ENCODE assay signal across 2 cellular contexts in the genomic region with DNA sequence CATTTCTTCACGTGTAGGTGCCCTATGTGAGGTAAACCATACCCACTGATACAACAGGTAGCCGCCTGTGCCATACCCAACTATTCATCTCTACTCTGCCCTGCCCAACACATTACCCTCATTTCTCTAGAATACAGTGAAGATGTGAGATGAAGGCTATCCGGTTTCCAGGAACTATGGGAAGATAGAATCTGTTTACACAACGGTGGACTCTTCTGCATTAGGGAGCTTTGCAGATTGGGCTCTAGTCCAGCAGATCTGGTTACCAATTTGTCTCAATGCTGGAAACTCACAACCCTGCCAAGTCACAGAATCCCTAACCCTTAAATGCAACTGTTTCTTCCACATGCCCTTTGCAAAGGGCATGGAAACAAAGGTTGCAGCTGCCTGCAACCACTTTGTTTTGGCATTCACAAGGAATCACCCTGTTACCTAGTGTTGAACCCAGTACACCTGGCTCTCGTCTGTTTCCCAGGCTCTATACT.
TF ChIP-seq lines count a peak whose summit lies in the region.

No MANE protein-coding gene starts in this region.

TF ChIP-seq in IMR-90, 13 proteins besides CTCF, POLR2A, EP300 and RAD21:
- TF ChIP-seq MAZ (IDR thresholded peaks at IDR 0.05; ENCODE audit: borderline replicate concordance, low read depth, low read length) (no peak), NFE2L2 (IDR thresholded peaks at IDR 0.05; ENCODE audit: low read depth, low read length) (no peak), BHLHE40 (IDR thresholded peaks at IDR 0.05; ENCODE audit: low read depth, low read length) (no peak), USF2 (IDR thresholded peaks at IDR 0.05; ENCODE audit: low read depth, low read length) (no peak), FOS (IDR thresholded peaks at IDR 0.05; ENCODE audit: low read depth, low read length) (no peak)

TF ChIP-seq in HepG2, 621 proteins besides CTCF, POLR2A, EP300 and RAD21:
- TF ChIP-seq ATRX (CRISPR knock-in tag; IDR thresholded peaks at IDR 0.05; ENCODE audit: borderline replicate concordance): no peak
- no peak for TF ChIP-seq DMAP1 (CRISPR knock-in tag; IDR thresholded peaks at IDR 0.05)
- TF ChIP-seq ZNF329 (CRISPR knock-in tag; IDR thresholded peaks at IDR 0.05; ENCODE audit: low read depth): no peak
- TF ChIP-seq, protein P1, sequence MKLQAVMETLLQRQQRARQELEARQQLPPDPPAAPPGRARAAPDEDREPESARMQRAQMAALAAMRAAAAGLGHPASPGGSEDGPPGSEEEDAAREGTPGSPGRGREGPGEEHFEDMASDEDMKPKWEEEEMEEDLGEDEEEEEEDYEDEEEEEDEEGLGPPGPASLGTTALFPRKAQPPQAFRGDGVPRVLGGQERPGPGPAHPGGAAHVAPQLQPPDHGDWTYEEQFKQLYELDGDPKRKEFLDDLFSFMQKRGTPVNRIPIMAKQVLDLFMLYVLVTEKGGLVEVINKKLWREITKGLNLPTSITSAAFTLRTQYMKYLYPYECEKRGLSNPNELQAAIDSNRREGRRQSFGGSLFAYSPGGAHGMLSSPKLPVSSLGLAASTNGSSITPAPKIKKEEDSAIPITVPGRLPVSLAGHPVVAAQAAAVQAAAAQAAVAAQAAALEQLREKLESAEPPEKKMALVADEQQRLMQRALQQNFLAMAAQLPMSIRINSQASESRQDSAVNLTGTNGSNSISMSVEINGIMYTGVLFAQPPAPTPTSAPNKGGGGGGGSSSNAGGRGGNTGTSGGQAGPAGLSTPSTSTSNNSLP (IDR thresholded peaks at IDR 0.05; ENCODE audit: low read depth, low read length): no peak
- TF ChIP-seq, protein P2, sequence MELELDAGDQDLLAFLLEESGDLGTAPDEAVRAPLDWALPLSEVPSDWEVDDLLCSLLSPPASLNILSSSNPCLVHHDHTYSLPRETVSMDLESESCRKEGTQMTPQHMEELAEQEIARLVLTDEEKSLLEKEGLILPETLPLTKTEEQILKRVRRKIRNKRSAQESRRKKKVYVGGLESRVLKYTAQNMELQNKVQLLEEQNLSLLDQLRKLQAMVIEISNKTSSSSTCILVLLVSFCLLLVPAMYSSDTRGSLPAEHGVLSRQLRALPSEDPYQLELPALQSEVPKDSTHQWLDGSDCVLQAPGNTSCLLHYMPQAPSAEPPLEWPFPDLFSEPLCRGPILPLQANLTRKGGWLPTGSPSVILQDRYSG (CRISPR knock-in tag; IDR thresholded peaks at IDR 0.05): no peak
- TF ChIP-seq ZBTB3 (CRISPR knock-in tag; IDR thresholded peaks at IDR 0.05; ENCODE audit: borderline replicate concordance, low read depth): no peak
- TF ChIP-seq, protein P3, sequence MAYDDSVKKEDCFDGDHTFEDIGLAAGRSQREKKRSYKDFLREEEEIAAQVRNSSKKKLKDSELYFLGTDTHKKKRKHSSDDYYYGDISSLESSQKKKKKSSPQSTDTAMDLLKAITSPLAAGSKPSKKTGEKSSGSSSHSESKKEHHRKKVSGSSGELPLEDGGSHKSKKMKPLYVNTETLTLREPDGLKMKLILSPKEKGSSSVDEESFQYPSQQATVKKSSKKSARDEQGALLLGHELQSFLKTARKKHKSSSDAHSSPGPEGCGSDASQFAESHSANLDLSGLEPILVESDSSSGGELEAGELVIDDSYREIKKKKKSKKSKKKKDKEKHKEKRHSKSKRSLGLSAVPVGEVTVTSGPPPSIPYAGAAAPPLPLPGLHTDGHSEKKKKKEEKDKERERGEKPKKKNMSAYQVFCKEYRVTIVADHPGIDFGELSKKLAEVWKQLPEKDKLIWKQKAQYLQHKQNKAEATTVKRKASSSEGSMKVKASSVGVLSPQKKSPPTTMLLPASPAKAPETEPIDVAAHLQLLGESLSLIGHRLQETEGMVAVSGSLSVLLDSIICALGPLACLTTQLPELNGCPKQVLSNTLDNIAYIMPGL (CRISPR knock-in tag; IDR thresholded peaks at IDR 0.05; ENCODE audit: borderline replicate concordance in 1 of 2, low read depth in 1 of 2): no peak
- TF ChIP-seq TIGD3 (CRISPR knock-in tag; IDR thresholded peaks at IDR 0.05; ENCODE audit: borderline replicate concordance): no peak
- TF ChIP-seq, protein P4, sequence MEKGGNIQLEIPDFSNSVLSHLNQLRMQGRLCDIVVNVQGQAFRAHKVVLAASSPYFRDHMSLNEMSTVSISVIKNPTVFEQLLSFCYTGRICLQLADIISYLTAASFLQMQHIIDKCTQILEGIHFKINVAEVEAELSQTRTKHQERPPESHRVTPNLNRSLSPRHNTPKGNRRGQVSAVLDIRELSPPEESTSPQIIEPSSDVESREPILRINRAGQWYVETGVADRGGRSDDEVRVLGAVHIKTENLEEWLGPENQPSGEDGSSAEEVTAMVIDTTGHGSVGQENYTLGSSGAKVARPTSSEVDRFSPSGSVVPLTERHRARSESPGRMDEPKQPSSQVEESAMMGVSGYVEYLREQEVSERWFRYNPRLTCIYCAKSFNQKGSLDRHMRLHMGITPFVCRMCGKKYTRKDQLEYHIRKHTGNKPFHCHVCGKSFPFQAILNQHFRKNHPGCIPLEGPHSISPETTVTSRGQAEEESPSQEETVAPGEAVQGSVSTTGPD (CRISPR knock-in tag; IDR thresholded peaks at IDR 0.05): no peak
- TF ChIP-seq, protein P5, sequence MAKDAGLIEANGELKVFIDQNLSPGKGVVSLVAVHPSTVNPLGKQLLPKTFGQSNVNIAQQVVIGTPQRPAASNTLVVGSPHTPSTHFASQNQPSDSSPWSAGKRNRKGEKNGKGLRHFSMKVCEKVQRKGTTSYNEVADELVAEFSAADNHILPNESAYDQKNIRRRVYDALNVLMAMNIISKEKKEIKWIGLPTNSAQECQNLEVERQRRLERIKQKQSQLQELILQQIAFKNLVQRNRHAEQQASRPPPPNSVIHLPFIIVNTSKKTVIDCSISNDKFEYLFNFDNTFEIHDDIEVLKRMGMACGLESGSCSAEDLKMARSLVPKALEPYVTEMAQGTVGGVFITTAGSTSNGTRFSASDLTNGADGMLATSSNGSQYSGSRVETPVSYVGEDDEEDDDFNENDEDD (CRISPR knock-in tag; IDR thresholded peaks at IDR 0.05; ENCODE audit: borderline replicate concordance): no peak
